ENCODE assay signal across 12 cellular contexts in the genomic region with DNA sequence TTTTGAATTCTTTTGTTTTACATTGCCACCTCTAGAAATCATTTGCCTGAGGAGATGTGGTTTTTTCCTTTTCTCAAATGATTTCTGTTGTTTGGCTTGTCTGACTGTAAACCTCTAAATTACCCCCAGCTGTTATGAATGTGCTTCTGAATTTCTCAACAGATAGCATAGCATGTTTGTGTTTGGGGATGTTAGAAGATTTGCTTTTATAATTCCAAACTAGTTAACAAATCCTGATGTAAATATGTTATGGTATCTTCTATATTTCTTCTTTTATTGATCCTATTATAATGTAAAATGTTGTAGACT. TPM values are rescaled to one million over a fixed set of nuclear protein-coding genes. Genes with fewer than 3 reads are reported as not detected.
A peak's percentile ranks its signal among the peaks of the same experiment; 100 is the strongest.
DNase-seq lines count a peak whose midpoint lies in the region; ATAC-seq, FAIRE-seq and TF ChIP-seq lines count a peak whose summit lies in the region.
"Had no signal": no experiment of that assay in that cellular context is flagged by ENCODE, and none has a peak within 500 bp of the region (broad histone marks: within the 10 kb centered on the region; RNA-seq: fewer than 3 reads in every experiment).

No MANE protein-coding gene starts in this region.

- intact Hi-C loops in left ventricle myocardium inferior (cut with micrococcal nuclease) (no loop called here), heart left ventricle (cut with DNase I) (no loop called here), K562 (cut with micrococcal nuclease) (no loop called here), left lung (cut with DNase I) (no loop called here), upper lobe of right lung (cut with DNase I) (no loop called here)

- TF ChIP-seq CTCF in left ventricle myocardium inferior (IDR thresholded peaks at IDR 0.05; ENCODE audit: borderline replicate concordance) (no peak), heart left ventricle (IDR thresholded peaks at IDR 0.05) (no peak), K562 (IDR thresholded peaks at IDR 0.05 in 2 of 3, conservative IDR thresholded peaks at IDR 0.05 in 1 of 3; ENCODE audit: insufficient read depth in 2 of 3, low read depth in 1 of 3, low read length in 3 of 3) (no peak), left lung (IDR thresholded peaks at IDR 0.05) (no peak), upper lobe of right lung (IDR thresholded peaks at IDR 0.05) (no peak), GM10266 (IDR thresholded peaks at IDR 0.05; ENCODE audit: control insufficient read depth, insufficient read depth, low read depth, missing control alignments) (no peak)

- peaks cover 8% of the 10 kb centered on the region for H3K9me1 ChIP-seq in K562 (ENCODE audit: control insufficient read depth, insufficient read depth, low read length)

- H3K4me1 ChIP-seq in left ventricle myocardium inferior, result peaks cover 20% of the 10 kb centered on the region
- peaks cover 0 to 55% (median 7%) of the 10 kb centered on the region in 12 donors for H3K4me1 ChIP-seq in heart left ventricle
- peaks cover 26 to 49% of the 10 kb centered on the region in 2 experiments for H3K4me1 ChIP-seq in K562 (replicated peaks in 1 of 2; ENCODE audit: control insufficient read depth in 2 of 2, insufficient read depth in 2 of 2, low read length in 2 of 2)
- H3K4me1 ChIP-seq in left lung, result peaks cover 15 to 38% of the 10 kb centered on the region in 2 donors
- H3K4me1 ChIP-seq in upper lobe of right lung, result peaks cover 24% of the 10 kb centered on the region
- H3K4me1 ChIP-seq: psoas muscle had no signal

- BruUV-seq in K562 (replicated peaks; lab: Mats Ljungman, UMichigan), result no TSS peak

- H4K20me1 ChIP-seq in K562 (replicated peaks; ENCODE audit: control insufficient read depth, insufficient read depth, low read length), result no peaks in the 10 kb centered on the region
- H4K20me1 ChIP-seq: BLaER1 had no signal

- H3K9ac ChIP-seq in K562 (ENCODE audit: insufficient read depth in 1 of 2, low read depth in 2 of 2, low read length in 2 of 2), result peak overlapping the region in 1 of 2 experiments; percentile 48; a peak in 2 of 4 replicates
- H3K9ac ChIP-seq: BLaER1 had no signal

- no peaks in the 10 kb centered on the region for H3K36me3 ChIP-seq in left ventricle myocardium inferior
- H3K36me3 ChIP-seq in heart left ventricle, result no peaks in the 10 kb centered on the region
- H3K36me3 ChIP-seq in K562 (ENCODE audit: control insufficient read depth, insufficient read depth, low read length), result no peaks in the 10 kb centered on the region
- H3K36me3 ChIP-seq in left lung, result no peaks in the 10 kb centered on the region
- H3K36me3 ChIP-seq in upper lobe of right lung, result no peaks in the 10 kb centered on the region
- H3K36me3 ChIP-seq: BLaER1 had no signal

- H3K4me2 ChIP-seq in K562 (ENCODE audit: insufficient read depth, low read length), result no peak overlapping the region
- H3K4me2 ChIP-seq: BLaER1 had no signal

- H2AFZ ChIP-seq in K562 (ENCODE audit: low read depth, low read length), result peak overlapping the region; percentile 83; the same call in 1 of the 2 replicates

- H3K9me3 ChIP-seq in left ventricle myocardium inferior (replicated peaks) (no peaks in the 10 kb centered on the region), heart left ventricle (no peaks in the 10 kb centered on the region), K562 (replicated peaks; ENCODE audit: control insufficient read depth, insufficient read depth, low read depth, low read length) (no peaks in the 10 kb centered on the region; the same call in 1 of the 2 replicates), left lung (no peaks in the 10 kb centered on the region), upper lobe of right lung (no peaks in the 10 kb centered on the region)
- H3K9me3 ChIP-seq: BLaER1, psoas muscle had no signal

- TF ChIP-seq POLR2A in heart left ventricle (IDR thresholded peaks at IDR 0.05) (no peak), K562 (conservative IDR thresholded peaks at IDR 0.05) (no peak)

- no peak for ATAC-seq in heart left ventricle
- ATAC-seq in K562, result no peak
- no peak for ATAC-seq in left lung
- no peak for ATAC-seq in upper lobe of right lung
- no peak for ATAC-seq in GM21423 (IDR thresholded peaks at IDR 0.05; ENCODE audit: unreplicated experiment)
- no peak for ATAC-seq in HG02642 (IDR thresholded peaks at IDR 0.05; ENCODE audit: poor library complexity, unreplicated experiment)
- ATAC-seq: psoas muscle had no signal

- H3K4me3 ChIP-seq in left ventricle myocardium inferior, result no peak overlapping the region
- H3K4me3 ChIP-seq in heart left ventricle, result no peak overlapping the region
- H3K4me3 ChIP-seq in K562, result no peak overlapping the region
- no peak overlapping the region for H3K4me3 ChIP-seq in left lung
- H3K4me3 ChIP-seq in upper lobe of right lung, result no peak overlapping the region
- H3K4me3 ChIP-seq: BLaER1, coronary artery, psoas muscle had no signal

- FAIRE-seq in K562 (lab: Jason Lieb, UNC), result no peak

- H3K27me3 ChIP-seq in left ventricle myocardium inferior (ENCODE audit: low read depth) (no peaks in the 10 kb centered on the region), heart left ventricle (no peaks in the 10 kb centered on the region), K562 (ENCODE audit: control insufficient read depth in 2 of 2, insufficient read depth in 2 of 2, low read length in 2 of 2) (no peaks in the 10 kb centered on the region; a peak in 1 of 5 replicates), left lung (no peaks in the 10 kb centered on the region), upper lobe of right lung (no peaks in the 10 kb centered on the region)
- H3K27me3 ChIP-seq: BLaER1 had no signal

- in situ Hi-C loops in K562 (cut with MboI), result no loop called here

- no peak for TF ChIP-seq RAD21 in K562 (CRISPR knock-in tag; conservative IDR thresholded peaks at IDR 0.05 in 1 of 2, IDR thresholded peaks at IDR 0.05 in 1 of 2)

- no peak for DNase-seq in left ventricle myocardium inferior
- no peak for DNase-seq in heart left ventricle
- DNase-seq in K562 (ENCODE audit: extremely low read depth in 1 of 4, low spot score in 3 of 4), result no peak
- DNase-seq in left lung, result no peak
- no peak for DNase-seq in upper lobe of right lung
- no peak for DNase-seq in GM10266 (ENCODE audit: extremely low spot score)
- DNase-seq: NCI-H446 treated with DMSO at 0.1 percent for 48 hours, psoas muscle had no signal

- POLR2A ChIA-PET in K562 (lab: Yijun Ruan, JAX), result interaction anchor here (0.7 to 1.5 kb wide), 2 partner anchors 13 to 15 kb away, joined by 3 to 4 read pairs; no protein-coding TSS in a partner anchor

- CTCF ChIA-PET in K562 (lab: Yijun Ruan, JAX; ENCODE audit: low intra/inter-chr PET ratio), result no interaction called here

- H3K79me2 ChIP-seq in K562 (ENCODE audit: control insufficient read depth, insufficient read depth, low read length), result peaks cover 8% of the 10 kb centered on the region; the same call in 2 of the 3 replicates

- H3K27ac ChIP-seq in left ventricle myocardium inferior (replicated peaks), result peak overlapping the region; percentile 39
- peak overlapping the region in 5 of 12 donors; percentile 8 to 60 (median 22) for H3K27ac ChIP-seq in heart left ventricle
- no peak overlapping the region for H3K27ac ChIP-seq in K562 (ENCODE audit: extremely low read depth, low read depth, low read length)
- H3K27ac ChIP-seq in left lung, result peak overlapping the region; percentile 72 to 82
- H3K27ac ChIP-seq in upper lobe of right lung, result peak overlapping the region; percentile 81
- H3K27ac ChIP-seq: BLaER1, coronary artery, psoas muscle had no signal

- no peak for TF ChIP-seq EP300 in K562 (IDR thresholded peaks at IDR 0.05; ENCODE audit: low read length)

TF ChIP-seq in K562, 482 proteins besides CTCF, POLR2A, EP300 and RAD21 (continues in another document):
- TF ChIP-seq ZNF644 (tag; IDR thresholded peaks at IDR 0.05; ENCODE audit: low read depth) (no peak), KAT2B (IDR thresholded peaks at IDR 0.05; ENCODE audit: low read depth, low read length) (no peak), ZNF639 (CRISPR knock-in tag; conservative IDR thresholded peaks at IDR 0.05 in 1 of 2, IDR thresholded peaks at IDR 0.05 in 1 of 2) (no peak), HNRNPLL (IDR thresholded peaks at IDR 0.05; ENCODE audit: low read depth, low read length, poor library complexity, severe bottlenecking) (no peak), SREBF2 (CRISPR knock-in tag; IDR thresholded peaks at IDR 0.05) (no peak), LARP7 (IDR thresholded peaks at IDR 0.05) (no peak), ADNP (tag; IDR thresholded peaks at IDR 0.05) (0 out of 2 replicates have a peak, but pooled peaks have one; percentile 2)

RNA-seq across cellular contexts. Expression of gene EZR, which starts 31.6 kb away (rescaled TPM):
- 242 TPM for total RNA-seq in left ventricle myocardium inferior
- 100 to 1,000 TPM; 114 to 293 (median 161) TPM for total RNA-seq in heart left ventricle
- polyA plus RNA-seq in heart left ventricle, result 100 to 1,000 TPM; 121 to 541 TPM
- 49.5 and 70.7 TPM in 2 replicates for total RNA-seq in K562 (2011; cell fraction: chromatin; rRNA removed; ENCODE audit: low replicate concordance)
- total RNA-seq in K562 (2011; cell fraction: nucleolus; rRNA removed), result 37.9 and 45.2 TPM in 2 replicates
- 44.1 and 48.1 TPM in 2 replicates for total RNA-seq in K562 (2011; cell fraction: nucleoplasm; rRNA removed)
- 161 and 162 TPM in 2 replicates for total RNA-seq in K562 (2014; rRNA removed)
- 71.5 and 72.7 TPM in 2 replicates for total RNA-seq in K562 (2014; rRNA removed; fragmentation: Illumina TruSeq; extraction: Trizol)
- total RNA-seq in K562 (2015; rRNA removed; fragmentation: Illumina TruSeq; extraction: Trizol), result 110 and 117 TPM in 2 replicates
- 125 and 143 TPM in 2 replicates for total RNA-seq in K562 (2021)
- 104 and 135 TPM in 2 replicates for polyA plus RNA-seq in K562 (2011; rRNA removed)
- polyA plus RNA-seq in K562 (2011; cell fraction: cytosol; rRNA removed), result 78.6 and 88.6 TPM in 2 replicates
- 91.7 and 156 TPM in 2 replicates for polyA plus RNA-seq in K562 (2011; cell fraction: nucleus; rRNA removed)
- 120 and 126 TPM in 2 replicates for polyA plus RNA-seq in K562 (2012)
- 93.0 and 101 TPM in 2 replicates for polyA plus RNA-seq in K562 (2014; fragmentation: Illumina TruSeq; extraction: Trizol)
- polyA plus RNA-seq in K562 (2014; fragmentation: Nextera tagmentation; extraction: Ambion mirVana), result 10 to 100 TPM; 36.5 to 63.6 TPM
- 91.5 and 114 TPM in 2 replicates for polyA plus RNA-seq in K562 (2014; rRNA removed)
- 100 and 114 TPM in 2 replicates for polyA minus RNA-seq in K562 (2011; rRNA and poly(A)+ RNA removed)
- 69.7 and 85.1 TPM in 2 replicates for polyA minus RNA-seq in K562 (2011; cell fraction: cytosol; rRNA and poly(A)+ RNA removed)
- polyA minus RNA-seq in K562 (2011; cell fraction: nucleus; rRNA and poly(A)+ RNA removed), result 20.1 and 54.6 TPM in 2 replicates
- total RNA-seq in left lung, result 100 to 1,000 TPM; 315 to 328 TPM
- 260 TPM for total RNA-seq in upper lobe of right lung
